ENCODE assay signal across 11 cellular contexts in the genomic region with DNA sequence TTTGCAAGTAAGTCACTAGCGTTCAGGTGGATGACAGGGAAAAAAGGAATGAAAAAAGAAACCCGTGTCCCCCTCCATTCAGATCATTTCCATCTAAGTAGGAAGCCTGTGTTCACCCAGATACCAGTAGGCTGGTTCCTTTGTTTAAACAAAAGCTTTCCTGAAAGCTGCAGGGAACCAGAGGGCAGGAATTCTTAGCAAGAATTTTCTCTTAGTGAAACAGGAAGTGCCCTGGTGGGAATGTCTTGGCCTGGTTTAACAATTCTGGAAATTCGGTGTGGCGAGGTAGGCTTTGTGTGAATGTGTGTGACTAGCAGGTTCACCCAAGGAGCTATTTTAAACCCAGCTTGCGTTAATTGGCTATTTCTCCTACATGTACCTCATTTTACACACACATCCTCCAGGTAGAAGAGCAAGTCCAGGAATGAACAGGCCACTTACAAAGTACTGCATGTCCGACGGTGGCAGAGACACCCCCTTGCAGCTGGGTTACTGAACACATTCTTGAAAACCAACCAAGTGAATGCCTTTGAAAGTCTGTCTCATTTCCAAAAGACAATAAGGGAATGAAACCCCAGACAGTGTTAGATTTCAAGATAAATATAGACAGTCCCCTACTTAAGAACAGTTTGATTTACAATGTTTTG.
DNase-seq lines count a peak whose midpoint lies in the region; ATAC-seq and TF ChIP-seq lines count a peak whose summit lies in the region.
"Had no signal": no experiment of that assay in that cellular context is flagged by ENCODE, and none has a peak within 500 bp of the region (broad histone marks: within the 10 kb centered on the region; RNA-seq: fewer than 3 reads in every experiment).

No MANE protein-coding gene starts in this region.

- intact Hi-C loops in transverse colon (cut with DNase I; ENCODE audit: low total_unique reads) = no loop called here

- no peaks in the 10 kb centered on the region for H3K9me3 Mint-ChIP-seq in WTC11
- H3K9me3 Mint-ChIP-seq: activated T-cell treated with anti-CD3 and anti-CD28 coated beads, Interleukin-2, amount 50 U/mL, for 72 hours; IgD-negative memory B cell had no signal

- H3K4me1 ChIP-seq in muscle layer of colon (ENCODE audit: insufficient read depth, low read length) (peaks cover 57% of the 10 kb centered on the region), transverse colon (peaks cover 0 to 39% (median 12%) of the 10 kb centered on the region in 4 donors)

- H3K9me3 ChIP-seq in muscle layer of colon (ENCODE audit: low read length) (no peaks in the 10 kb centered on the region), transverse colon (no peaks in the 10 kb centered on the region)

- H3K27me3 ChIP-seq in muscle layer of colon (ENCODE audit: control insufficient read depth in 1 of 2, insufficient read depth in 2 of 2, low read length in 2 of 2) (no peaks in the 10 kb centered on the region), transverse colon (no peaks in the 10 kb centered on the region)

- H3K27me3 Mint-ChIP-seq in WTC11 (ENCODE audit: low read depth) = no peaks in the 10 kb centered on the region
- H3K27me3 Mint-ChIP-seq: IgD-negative memory B cell had no signal

- H3K9ac ChIP-seq in muscle layer of colon (ENCODE audit: low read length) = no peak overlapping the region

- no peaks in the 10 kb centered on the region for H3K36me3 ChIP-seq in muscle layer of colon (ENCODE audit: insufficient read depth, low read length)
- no peaks in the 10 kb centered on the region for H3K36me3 ChIP-seq in transverse colon

- TF ChIP-seq CTCF in WTC11 (IDR thresholded peaks at IDR 0.05) = no peak
- TF ChIP-seq CTCF in transverse colon (IDR thresholded peaks at IDR 0.05) = no peak

- peak; percentile 91 for ATAC-seq in WTC11
- no peak for ATAC-seq in HG03354 (IDR thresholded peaks at IDR 0.05; ENCODE audit: poor library complexity, severe bottlenecking, unreplicated experiment)
- no peak for ATAC-seq in HG02852 (IDR thresholded peaks at IDR 0.05; ENCODE audit: unreplicated experiment)
- ATAC-seq in esophagus mucosa = no peak
- ATAC-seq: activated T-cell treated with anti-CD3 and anti-CD28 coated beads, Interleukin-2, amount 50 U/mL, for 72 hours had no signal

- H3K27ac Mint-ChIP-seq in WTC11 = peak overlapping the region; percentile 100
- H3K27ac Mint-ChIP-seq: activated T-cell treated with anti-CD3 and anti-CD28 coated beads, Interleukin-2, amount 50 U/mL, for 72 hours; IgD-negative memory B cell had no signal

- no peak for TF ChIP-seq EP300 in transverse colon (IDR thresholded peaks at IDR 0.05; ENCODE audit: low read depth)

- peak; percentile 56 for DNase-seq in WTC11 (ENCODE audit: low spot score)
- peak; percentile 31 for DNase-seq in fibroblast of gingiva (ENCODE audit: low read depth)
- no peak for DNase-seq in transverse colon
- DNase-seq: activated T-cell treated with anti-CD3 and anti-CD28 coated beads, Interleukin-2, amount 50 U/mL, for 72 hours; DMS79; NCI-H774 had no signal

- H3K4me1 Mint-ChIP-seq in WTC11 = peaks cover 93% of the 10 kb centered on the region

- CTCF ChIA-PET in WTC11 (lab: Charles Lee) = interaction anchor here (1.0 to 2.1 kb wide), 6 partner anchors 12 to 202 kb away, joined by 3 to 11 read pairs (median 4); a partner anchor contains a TSS

- no peaks in the 10 kb centered on the region for H3K36me3 Mint-ChIP-seq in WTC11

- TF ChIP-seq POLR2A in transverse colon (IDR thresholded peaks at IDR 0.05) = no peak

- H3K27ac ChIP-seq in muscle layer of colon (ENCODE audit: low read depth, low read length) (peak overlapping the region; percentile 64), transverse colon (peak overlapping the region; percentile 47 to 73 (median 54))

- WGBS in transverse colon (ENCODE audit: low coverage in 1 of 2), 2 donors = 64 to 78% methylated on average over 6 to 7 of the region's 7 CpGs

- H3K4me3 ChIP-seq in muscle layer of colon (ENCODE audit: low read depth in 1 of 2, low read length in 2 of 2) (no peak overlapping the region), transverse colon (no peak overlapping the region)

- POLR2A ChIA-PET in WTC11 (lab: Charles Lee) = interaction anchor here (0.8 to 1.2 kb wide), 2 partner anchors 18 to 152 kb away, joined by 3 to 5 read pairs; a partner anchor contains a TSS

- in situ Hi-C loops in transverse colon (cut with MboI; ENCODE audit: low pct_ligation_motif_present in 1 of 4, low pct_unique_long_range_greater_than_20kb in 1 of 4, low sequenced_read_pairs in 3 of 4) = no loop called here

- peak overlapping the region; percentile 53 for H3K4me3 Mint-ChIP-seq in WTC11
- H3K4me3 Mint-ChIP-seq: activated T-cell treated with anti-CD3 and anti-CD28 coated beads, Interleukin-2, amount 50 U/mL, for 72 hours; IgD-negative memory B cell had no signal

TF ChIP-seq in WTC11, 78 proteins besides CTCF, POLR2A, EP300 and RAD21:
- TF ChIP-seq NR3C1 (CRISPR knock-in tag; conservative IDR thresholded peaks at IDR 0.05; ENCODE audit: low read depth) (no peak), TEAD4 (CRISPR knock-in tag; IDR thresholded peaks at IDR 0.05) (0 out of 2 replicates have a peak, but pooled peaks have one; percentile 28), NFATC4 (CRISPR knock-in tag; IDR thresholded peaks at IDR 0.05) (no peak), TEAD1 (CRISPR knock-in tag; IDR thresholded peaks at IDR 0.05) (peak; percentile 74; the same call in 1 of the 2 replicates), ETV6 (CRISPR knock-in tag; IDR thresholded peaks at IDR 0.05) (peak; percentile 65; the same call in 1 of the 2 replicates)
- TF ChIP-seq, protein P1, sequence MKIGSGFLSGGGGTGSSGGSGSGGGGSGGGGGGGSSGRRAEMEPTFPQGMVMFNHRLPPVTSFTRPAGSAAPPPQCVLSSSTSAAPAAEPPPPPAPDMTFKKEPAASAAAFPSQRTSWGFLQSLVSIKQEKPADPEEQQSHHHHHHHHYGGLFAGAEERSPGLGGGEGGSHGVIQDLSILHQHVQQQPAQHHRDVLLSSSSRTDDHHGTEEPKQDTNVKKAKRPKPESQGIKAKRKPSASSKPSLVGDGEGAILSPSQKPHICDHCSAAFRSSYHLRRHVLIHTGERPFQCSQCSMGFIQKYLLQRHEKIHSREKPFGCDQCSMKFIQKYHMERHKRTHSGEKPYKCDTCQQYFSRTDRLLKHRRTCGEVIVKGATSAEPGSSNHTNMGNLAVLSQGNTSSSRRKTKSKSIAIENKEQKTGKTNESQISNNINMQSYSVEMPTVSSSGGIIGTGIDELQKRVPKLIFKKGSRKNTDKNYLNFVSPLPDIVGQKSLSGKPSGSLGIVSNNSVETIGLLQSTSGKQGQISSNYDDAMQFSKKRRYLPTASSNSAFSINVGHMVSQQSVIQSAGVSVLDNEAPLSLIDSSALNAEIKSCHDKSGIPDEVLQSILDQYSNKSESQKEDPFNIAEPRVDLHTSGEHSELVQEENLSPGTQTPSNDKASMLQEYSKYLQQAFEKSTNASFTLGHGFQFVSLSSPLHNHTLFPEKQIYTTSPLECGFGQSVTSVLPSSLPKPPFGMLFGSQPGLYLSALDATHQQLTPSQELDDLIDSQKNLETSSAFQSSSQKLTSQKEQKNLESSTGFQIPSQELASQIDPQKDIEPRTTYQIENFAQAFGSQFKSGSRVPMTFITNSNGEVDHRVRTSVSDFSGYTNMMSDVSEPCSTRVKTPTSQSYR (CRISPR knock-in tag; IDR thresholded peaks at IDR 0.05) = no peak
- TF ChIP-seq, protein P2, sequence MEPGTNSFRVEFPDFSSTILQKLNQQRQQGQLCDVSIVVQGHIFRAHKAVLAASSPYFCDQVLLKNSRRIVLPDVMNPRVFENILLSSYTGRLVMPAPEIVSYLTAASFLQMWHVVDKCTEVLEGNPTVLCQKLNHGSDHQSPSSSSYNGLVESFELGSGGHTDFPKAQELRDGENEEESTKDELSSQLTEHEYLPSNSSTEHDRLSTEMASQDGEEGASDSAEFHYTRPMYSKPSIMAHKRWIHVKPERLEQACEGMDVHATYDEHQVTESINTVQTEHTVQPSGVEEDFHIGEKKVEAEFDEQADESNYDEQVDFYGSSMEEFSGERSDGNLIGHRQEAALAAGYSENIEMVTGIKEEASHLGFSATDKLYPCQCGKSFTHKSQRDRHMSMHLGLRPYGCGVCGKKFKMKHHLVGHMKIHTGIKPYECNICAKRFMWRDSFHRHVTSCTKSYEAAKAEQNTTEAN (CRISPR knock-in tag; IDR thresholded peaks at IDR 0.05) = peak; percentile 47; the same call in 1 of the 2 replicates
